ENCODE assay signal across 1 cellular context in genomic region chr6:108502826-108503225, GRCh38.
A peak's percentile ranks its signal among the peaks of the same experiment; 100 is the strongest.
TF ChIP-seq lines count a peak whose summit lies in the region.

No MANE protein-coding gene starts in this region.

TF ChIP-seq in K562, 482 proteins besides CTCF, POLR2A, EP300 and RAD21 (continued from another document and continues in another):
- peak; percentile 95 for TF ChIP-seq SOX6 (IDR thresholded peaks at IDR 0.05)
- TF ChIP-seq EP400 (IDR thresholded peaks at IDR 0.05), result no peak
- TF ChIP-seq, protein P1, sequence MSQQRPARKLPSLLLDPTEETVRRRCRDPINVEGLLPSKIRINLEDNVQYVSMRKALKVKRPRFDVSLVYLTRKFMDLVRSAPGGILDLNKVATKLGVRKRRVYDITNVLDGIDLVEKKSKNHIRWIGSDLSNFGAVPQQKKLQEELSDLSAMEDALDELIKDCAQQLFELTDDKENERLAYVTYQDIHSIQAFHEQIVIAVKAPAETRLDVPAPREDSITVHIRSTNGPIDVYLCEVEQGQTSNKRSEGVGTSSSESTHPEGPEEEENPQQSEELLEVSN (IDR thresholded peaks at IDR 0.05; ENCODE audit: borderline replicate concordance in 1 of 2, extremely low read depth in 1 of 2, insufficient read depth in 1 of 2, insufficient read length in 1 of 2, low read depth in 1 of 2, low read length in 1 of 2, poor library complexity in 1 of 2, severe bottlenecking in 1 of 2), result no peak
- TF ChIP-seq FOXK1 (CRISPR knock-in tag; IDR thresholded peaks at IDR 0.05; ENCODE audit: borderline replicate concordance), result no peak
- TF ChIP-seq, protein P2, sequence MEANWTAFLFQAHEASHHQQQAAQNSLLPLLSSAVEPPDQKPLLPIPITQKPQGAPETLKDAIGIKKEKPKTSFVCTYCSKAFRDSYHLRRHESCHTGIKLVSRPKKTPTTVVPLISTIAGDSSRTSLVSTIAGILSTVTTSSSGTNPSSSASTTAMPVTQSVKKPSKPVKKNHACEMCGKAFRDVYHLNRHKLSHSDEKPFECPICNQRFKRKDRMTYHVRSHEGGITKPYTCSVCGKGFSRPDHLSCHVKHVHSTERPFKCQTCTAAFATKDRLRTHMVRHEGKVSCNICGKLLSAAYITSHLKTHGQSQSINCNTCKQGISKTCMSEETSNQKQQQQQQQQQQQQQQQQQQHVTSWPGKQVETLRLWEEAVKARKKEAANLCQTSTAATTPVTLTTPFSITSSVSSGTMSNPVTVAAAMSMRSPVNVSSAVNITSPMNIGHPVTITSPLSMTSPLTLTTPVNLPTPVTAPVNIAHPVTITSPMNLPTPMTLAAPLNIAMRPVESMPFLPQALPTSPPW (CRISPR knock-in tag; IDR thresholded peaks at IDR 0.05), result no peak
- no peak for TF ChIP-seq ZNF398 (CRISPR knock-in tag; IDR thresholded peaks at IDR 0.05)
- TF ChIP-seq ARID1B (IDR thresholded peaks at IDR 0.05), result peak; percentile 94
- TF ChIP-seq HES1 (IDR thresholded peaks at IDR 0.05; ENCODE audit: low read depth), result peak; percentile 85
- TF ChIP-seq PCBP1 (IDR thresholded peaks at IDR 0.05; ENCODE audit: low read depth, low read length, poor library complexity, severe bottlenecking), result no peak
- no peak for TF ChIP-seq NFATC3 (IDR thresholded peaks at IDR 0.05)
- no peak for TF ChIP-seq MXD1 (CRISPR knock-in tag; IDR thresholded peaks at IDR 0.05; ENCODE audit: borderline replicate concordance, poor library complexity, severe bottlenecking)
- TF ChIP-seq, protein P3, sequence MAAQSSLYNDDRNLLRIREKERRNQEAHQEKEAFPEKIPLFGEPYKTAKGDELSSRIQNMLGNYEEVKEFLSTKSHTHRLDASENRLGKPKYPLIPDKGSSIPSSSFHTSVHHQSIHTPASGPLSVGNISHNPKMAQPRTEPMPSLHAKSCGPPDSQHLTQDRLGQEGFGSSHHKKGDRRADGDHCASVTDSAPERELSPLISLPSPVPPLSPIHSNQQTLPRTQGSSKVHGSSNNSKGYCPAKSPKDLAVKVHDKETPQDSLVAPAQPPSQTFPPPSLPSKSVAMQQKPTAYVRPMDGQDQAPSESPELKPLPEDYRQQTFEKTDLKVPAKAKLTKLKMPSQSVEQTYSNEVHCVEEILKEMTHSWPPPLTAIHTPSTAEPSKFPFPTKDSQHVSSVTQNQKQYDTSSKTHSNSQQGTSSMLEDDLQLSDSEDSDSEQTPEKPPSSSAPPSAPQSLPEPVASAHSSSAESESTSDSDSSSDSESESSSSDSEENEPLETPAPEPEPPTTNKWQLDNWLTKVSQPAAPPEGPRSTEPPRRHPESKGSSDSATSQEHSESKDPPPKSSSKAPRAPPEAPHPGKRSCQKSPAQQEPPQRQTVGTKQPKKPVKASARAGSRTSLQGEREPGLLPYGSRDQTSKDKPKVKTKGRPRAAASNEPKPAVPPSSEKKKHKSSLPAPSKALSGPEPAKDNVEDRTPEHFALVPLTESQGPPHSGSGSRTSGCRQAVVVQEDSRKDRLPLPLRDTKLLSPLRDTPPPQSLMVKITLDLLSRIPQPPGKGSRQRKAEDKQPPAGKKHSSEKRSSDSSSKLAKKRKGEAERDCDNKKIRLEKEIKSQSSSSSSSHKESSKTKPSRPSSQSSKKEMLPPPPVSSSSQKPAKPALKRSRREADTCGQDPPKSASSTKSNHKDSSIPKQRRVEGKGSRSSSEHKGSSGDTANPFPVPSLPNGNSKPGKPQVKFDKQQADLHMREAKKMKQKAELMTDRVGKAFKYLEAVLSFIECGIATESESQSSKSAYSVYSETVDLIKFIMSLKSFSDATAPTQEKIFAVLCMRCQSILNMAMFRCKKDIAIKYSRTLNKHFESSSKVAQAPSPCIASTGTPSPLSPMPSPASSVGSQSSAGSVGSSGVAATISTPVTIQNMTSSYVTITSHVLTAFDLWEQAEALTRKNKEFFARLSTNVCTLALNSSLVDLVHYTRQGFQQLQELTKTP (IDR thresholded peaks at IDR 0.05; ENCODE audit: low read depth in 1 of 2, partially characterized antibody in 2 of 2), result peak in 1 of 2 experiments; percentile 42
- no peak for TF ChIP-seq FOXA3 (CRISPR knock-in tag; conservative IDR thresholded peaks at IDR 0.05 in 1 of 2, IDR thresholded peaks at IDR 0.05 in 1 of 2)
- 0 out of 4 replicates have a peak, but pooled peaks of 1 of the 2 experiments have one; percentile 28 for TF ChIP-seq HDAC1 (IDR thresholded peaks at IDR 0.05)
- peak; percentile 68; the same call in 1 of the 2 replicates for TF ChIP-seq SMARCC2 (IDR thresholded peaks at IDR 0.05; ENCODE audit: low read depth)
- peak; percentile 69 for TF ChIP-seq HDAC3 (IDR thresholded peaks at IDR 0.05; ENCODE audit: borderline replicate concordance, partially characterized antibody)
- no peak for TF ChIP-seq ARHGAP35 (IDR thresholded peaks at IDR 0.05; ENCODE audit: partially characterized antibody)
- no peak for TF ChIP-seq ELK3 (CRISPR knock-in tag; IDR thresholded peaks at IDR 0.05)
- no peak for TF ChIP-seq KHSRP (IDR thresholded peaks at IDR 0.05)
- no peak for TF ChIP-seq ZNF140 (CRISPR knock-in tag; IDR thresholded peaks at IDR 0.05)
- no peak for TF ChIP-seq MBD1 (CRISPR knock-in tag; IDR thresholded peaks at IDR 0.05)
- no peak for TF ChIP-seq SRSF9 (IDR thresholded peaks at IDR 0.05; ENCODE audit: borderline replicate concordance, low read depth, low read length)
- peak; percentile 81 for TF ChIP-seq CTBP1 (IDR thresholded peaks at IDR 0.05; ENCODE audit: borderline replicate concordance)
- peak; percentile 95 for TF ChIP-seq SMARCE1 (IDR thresholded peaks at IDR 0.05)
- TF ChIP-seq MECOM (CRISPR knock-in tag; IDR thresholded peaks at IDR 0.05), result no peak
- no peak for TF ChIP-seq CEBPB (tag; IDR thresholded peaks at IDR 0.05)
- TF ChIP-seq ZKSCAN3 (CRISPR knock-in tag; IDR thresholded peaks at IDR 0.05), result no peak
- TF ChIP-seq, protein P4, sequence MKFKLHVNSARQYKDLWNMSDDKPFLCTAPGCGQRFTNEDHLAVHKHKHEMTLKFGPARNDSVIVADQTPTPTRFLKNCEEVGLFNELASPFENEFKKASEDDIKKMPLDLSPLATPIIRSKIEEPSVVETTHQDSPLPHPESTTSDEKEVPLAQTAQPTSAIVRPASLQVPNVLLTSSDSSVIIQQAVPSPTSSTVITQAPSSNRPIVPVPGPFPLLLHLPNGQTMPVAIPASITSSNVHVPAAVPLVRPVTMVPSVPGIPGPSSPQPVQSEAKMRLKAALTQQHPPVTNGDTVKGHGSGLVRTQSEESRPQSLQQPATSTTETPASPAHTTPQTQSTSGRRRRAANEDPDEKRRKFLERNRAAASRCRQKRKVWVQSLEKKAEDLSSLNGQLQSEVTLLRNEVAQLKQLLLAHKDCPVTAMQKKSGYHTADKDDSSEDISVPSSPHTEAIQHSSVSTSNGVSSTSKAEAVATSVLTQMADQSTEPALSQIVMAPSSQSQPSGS (CRISPR knock-in tag; IDR thresholded peaks at IDR 0.05), result no peak
- TF ChIP-seq STAT6 (CRISPR knock-in tag; IDR thresholded peaks at IDR 0.05), result no peak
- TF ChIP-seq NFIC (IDR thresholded peaks at IDR 0.05), result peak; percentile 41; the same call in 1 of the 2 replicates
- TF ChIP-seq SPI1 (IDR thresholded peaks at IDR 0.05; ENCODE audit: borderline replicate concordance, low read depth, low read length), result no peak
- no peak for TF ChIP-seq ZNF699 (CRISPR knock-in tag; IDR thresholded peaks at IDR 0.05; ENCODE audit: insufficient replicate concordance)
- no peak for TF ChIP-seq RBM17 (IDR thresholded peaks at IDR 0.05; ENCODE audit: borderline replicate concordance, low read depth, low read length)
- no peak for TF ChIP-seq ZFP1 (CRISPR knock-in tag; IDR thresholded peaks at IDR 0.05)
- TF ChIP-seq SRSF1 (IDR thresholded peaks at IDR 0.05; ENCODE audit: low read depth, low read length), result no peak
- no peak for TF ChIP-seq ZC3H11A (IDR thresholded peaks at IDR 0.05; ENCODE audit: low read depth, low read length)
- TF ChIP-seq, protein P5, sequence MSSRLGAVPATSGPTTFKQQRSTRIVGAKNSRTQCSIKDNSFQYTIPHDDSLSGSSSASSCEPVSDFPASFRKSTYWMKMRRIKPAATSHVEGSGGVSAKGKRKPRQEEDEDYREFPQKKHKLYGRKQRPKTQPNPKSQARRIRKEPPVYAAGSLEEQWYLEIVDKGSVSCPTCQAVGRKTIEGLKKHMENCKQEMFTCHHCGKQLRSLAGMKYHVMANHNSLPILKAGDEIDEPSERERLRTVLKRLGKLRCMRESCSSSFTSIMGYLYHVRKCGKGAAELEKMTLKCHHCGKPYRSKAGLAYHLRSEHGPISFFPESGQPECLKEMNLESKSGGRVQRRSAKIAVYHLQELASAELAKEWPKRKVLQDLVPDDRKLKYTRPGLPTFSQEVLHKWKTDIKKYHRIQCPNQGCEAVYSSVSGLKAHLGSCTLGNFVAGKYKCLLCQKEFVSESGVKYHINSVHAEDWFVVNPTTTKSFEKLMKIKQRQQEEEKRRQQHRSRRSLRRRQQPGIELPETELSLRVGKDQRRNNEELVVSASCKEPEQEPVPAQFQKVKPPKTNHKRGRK (tag; IDR thresholded peaks at IDR 0.05), result no peak
- TF ChIP-seq ZSCAN29 (IDR thresholded peaks at IDR 0.05), result no peak
- TF ChIP-seq ETV1 (tag; conservative IDR thresholded peaks at IDR 0.05; ENCODE audit: low read depth), result 0 out of 2 replicates have a peak, but pooled peaks have one; percentile 24
- TF ChIP-seq CBFB (CRISPR knock-in tag; IDR thresholded peaks at IDR 0.05), result no peak
- TF ChIP-seq BHLHE40 (IDR thresholded peaks at IDR 0.05; ENCODE audit: low read length), result no peak
- no peak for TF ChIP-seq POLR2B (IDR thresholded peaks at IDR 0.05; ENCODE audit: low read depth, partially characterized antibody)
- TF ChIP-seq TAL1 (IDR thresholded peaks at IDR 0.05), result peak; percentile 84
- TF ChIP-seq ZKSCAN8 (CRISPR knock-in tag; IDR thresholded peaks at IDR 0.05), result no peak
- no peak for TF ChIP-seq CBX8 (IDR thresholded peaks at IDR 0.05; ENCODE audit: borderline replicate concordance, extremely low read depth, low read depth, low read length, poor library complexity, severe bottlenecking)
- no peak for TF ChIP-seq HNRNPL (IDR thresholded peaks at IDR 0.05; ENCODE audit: low read depth, low read length)
- TF ChIP-seq FOXM1 (IDR thresholded peaks at IDR 0.05; ENCODE audit: low read depth), result peak; percentile 70; the same call in 1 of the 2 replicates
- TF ChIP-seq FOXM1 (CRISPR knock-in tag; IDR thresholded peaks at IDR 0.05; ENCODE audit: low read depth), result no peak
- no peak for TF ChIP-seq KDM5B (IDR thresholded peaks at IDR 0.05; ENCODE audit: insufficient replicate concordance, low read depth, low read length)
